In genomic region chr7:75596727-75597614, GRCh38 we compare ENCODE assay signal across 1 cellular context.
TF ChIP-seq lines count a peak whose summit lies in the region.

No MANE protein-coding gene starts in this region.

TF ChIP-seq in K562, 482 proteins besides CTCF, POLR2A, EP300 and RAD21 (continued from another document and continues in another):
- TF ChIP-seq, protein P1, sequence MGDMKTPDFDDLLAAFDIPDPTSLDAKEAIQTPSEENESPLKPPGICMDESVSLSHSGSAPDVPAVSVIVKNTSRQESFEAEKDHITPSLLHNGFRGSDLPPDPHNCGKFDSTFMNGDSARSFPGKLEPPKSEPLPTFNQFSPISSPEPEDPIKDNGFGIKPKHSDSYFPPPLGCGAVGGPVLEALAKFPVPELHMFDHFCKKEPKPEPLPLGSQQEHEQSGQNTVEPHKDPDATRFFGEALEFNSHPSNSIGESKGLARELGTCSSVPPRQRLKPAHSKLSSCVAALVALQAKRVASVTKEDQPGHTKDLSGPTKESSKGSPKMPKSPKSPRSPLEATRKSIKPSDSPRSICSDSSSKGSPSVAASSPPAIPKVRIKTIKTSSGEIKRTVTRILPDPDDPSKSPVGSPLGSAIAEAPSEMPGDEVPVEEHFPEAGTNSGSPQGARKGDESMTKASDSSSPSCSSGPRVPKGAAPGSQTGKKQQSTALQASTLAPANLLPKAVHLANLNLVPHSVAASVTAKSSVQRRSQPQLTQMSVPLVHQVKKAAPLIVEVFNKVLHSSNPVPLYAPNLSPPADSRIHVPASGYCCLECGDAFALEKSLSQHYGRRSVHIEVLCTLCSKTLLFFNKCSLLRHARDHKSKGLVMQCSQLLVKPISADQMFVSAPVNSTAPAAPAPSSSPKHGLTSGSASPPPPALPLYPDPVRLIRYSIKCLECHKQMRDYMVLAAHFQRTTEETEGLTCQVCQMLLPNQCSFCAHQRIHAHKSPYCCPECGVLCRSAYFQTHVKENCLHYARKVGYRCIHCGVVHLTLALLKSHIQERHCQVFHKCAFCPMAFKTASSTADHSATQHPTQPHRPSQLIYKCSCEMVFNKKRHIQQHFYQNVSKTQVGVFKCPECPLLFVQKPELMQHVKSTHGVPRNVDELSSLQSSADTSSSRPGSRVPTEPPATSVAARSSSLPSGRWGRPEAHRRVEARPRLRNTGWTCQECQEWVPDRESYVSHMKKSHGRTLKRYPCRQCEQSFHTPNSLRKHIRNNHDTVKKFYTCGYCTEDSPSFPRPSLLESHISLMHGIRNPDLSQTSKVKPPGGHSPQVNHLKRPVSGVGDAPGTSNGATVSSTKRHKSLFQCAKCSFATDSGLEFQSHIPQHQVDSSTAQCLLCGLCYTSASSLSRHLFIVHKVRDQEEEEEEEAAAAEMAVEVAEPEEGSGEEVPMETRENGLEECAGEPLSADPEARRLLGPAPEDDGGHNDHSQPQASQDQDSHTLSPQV (IDR thresholded peaks at IDR 0.05), result 0 out of 2 replicates have a peak, but pooled peaks have one; percentile 29
- TF ChIP-seq L3MBTL2 (IDR thresholded peaks at IDR 0.05) (peak; percentile 40; the same call in 1 of the 2 replicates), XRCC5 (IDR thresholded peaks at IDR 0.05; ENCODE audit: low read depth, low read length) (no peak), ZBTB8A (IDR thresholded peaks at IDR 0.05; ENCODE audit: partially characterized antibody) (no peak), ZC3H4 (CRISPR knock-in tag; IDR thresholded peaks at IDR 0.05; ENCODE audit: borderline replicate concordance) (no peak), ZNF175 (CRISPR knock-in tag; IDR thresholded peaks at IDR 0.05; ENCODE audit: low read depth) (peak; percentile 92), DPF2 (IDR thresholded peaks at IDR 0.05) (peak; percentile 68; the same call in 1 of the 2 replicates), ZNF639 (CRISPR knock-in tag; conservative IDR thresholded peaks at IDR 0.05 in 1 of 2, IDR thresholded peaks at IDR 0.05 in 1 of 2) (peak in 1 of 2 experiments; percentile 40; a peak in 1 of 4 replicates), ZBTB9 (CRISPR knock-in tag; IDR thresholded peaks at IDR 0.05) (0 out of 2 replicates have a peak, but pooled peaks have one; percentile 48), NR2C1 (IDR thresholded peaks at IDR 0.05) (no peak), NR2C1 (tag; IDR thresholded peaks at IDR 0.05) (peak; percentile 36; the same call in 1 of the 2 replicates), SAFB2 (IDR thresholded peaks at IDR 0.05; ENCODE audit: borderline replicate concordance, low read depth, low read length, severe bottlenecking) (no peak), NR2C2 (CRISPR knock-in tag; IDR thresholded peaks at IDR 0.05) (no peak), NR2C2 (tag; IDR thresholded peaks at IDR 0.05) (peak; percentile 60), FOXA3 (CRISPR knock-in tag; conservative IDR thresholded peaks at IDR 0.05 in 1 of 2, IDR thresholded peaks at IDR 0.05 in 1 of 2) (no peak), NFE2 (IDR thresholded peaks at IDR 0.05; ENCODE audit: low read depth) (0 out of 2 replicates have a peak, but pooled peaks have one; percentile 13), ATF1 (CRISPR knock-in tag; IDR thresholded peaks at IDR 0.05) (no peak), ATF1 (tag; IDR thresholded peaks at IDR 0.05) (no peak), ZBTB17 (CRISPR knock-in tag; IDR thresholded peaks at IDR 0.05) (0 out of 2 replicates have a peak, but pooled peaks have one; percentile 52), DIDO1 (tag; IDR thresholded peaks at IDR 0.05; ENCODE audit: low read depth) (no peak), FOS (IDR thresholded peaks at IDR 0.05; ENCODE audit: extremely low read depth, insufficient read length) (peak; percentile 14), SMARCA4 (IDR thresholded peaks at IDR 0.05) (peak; percentile 63; the same call in 1 of the 2 replicates), TEAD1 (CRISPR knock-in tag; IDR thresholded peaks at IDR 0.05) (peak in 1 of 2 experiments; percentile 60; a peak in 1 of 4 replicates), SRSF1 (IDR thresholded peaks at IDR 0.05; ENCODE audit: low read depth, low read length) (no peak), JUN (IDR thresholded peaks at IDR 0.05; ENCODE audit: borderline replicate concordance, low read depth, low read length) (0 out of 2 replicates have a peak, but pooled peaks have one; percentile 69), JUN (CRISPR knock-in tag; IDR thresholded peaks at IDR 0.05; ENCODE audit: borderline replicate concordance) (no peak), ZNF583 (CRISPR knock-in tag; IDR thresholded peaks at IDR 0.05) (peak; percentile 49; the same call in 1 of the 2 replicates), TBL1XR1 (IDR thresholded peaks at IDR 0.05; ENCODE audit: low read length in 2 of 2) (no peak), CTBP1 (IDR thresholded peaks at IDR 0.05; ENCODE audit: borderline replicate concordance) (peak; percentile 65), TOE1 (IDR thresholded peaks at IDR 0.05; ENCODE audit: borderline replicate concordance) (peak; percentile 29; the same call in 1 of the 2 replicates), TOE1 (CRISPR knock-in tag; IDR thresholded peaks at IDR 0.05; ENCODE audit: borderline replicate concordance, low read depth) (no peak), CBFA2T3 (IDR thresholded peaks at IDR 0.05) (peak; percentile 24; the same call in 1 of the 2 replicates), NFXL1 (CRISPR knock-in tag; IDR thresholded peaks at IDR 0.05) (no peak), GTF2F1 (IDR thresholded peaks at IDR 0.05; ENCODE audit: low read depth, low read length) (no peak), ZNF76 (CRISPR knock-in tag; IDR thresholded peaks at IDR 0.05; ENCODE audit: borderline replicate concordance) (peak; percentile 62; the same call in 1 of the 2 replicates), SMARCC2 (IDR thresholded peaks at IDR 0.05; ENCODE audit: low read depth) (peak; percentile 35; the same call in 1 of the 2 replicates), MAZ (CRISPR knock-in tag; conservative IDR thresholded peaks at IDR 0.05 in 1 of 2, IDR thresholded peaks at IDR 0.05 in 1 of 2) (0 out of 4 replicates have a peak, but pooled peaks have one; percentile 17 to 24), ETV1 (tag; conservative IDR thresholded peaks at IDR 0.05; ENCODE audit: low read depth) (0 out of 2 replicates have a peak, but pooled peaks have one; percentile 14), ZNF41 (CRISPR knock-in tag; conservative IDR thresholded peaks at IDR 0.05) (0 out of 2 replicates have a peak, but pooled peaks have one; percentile 59)
- TF ChIP-seq, protein P2, sequence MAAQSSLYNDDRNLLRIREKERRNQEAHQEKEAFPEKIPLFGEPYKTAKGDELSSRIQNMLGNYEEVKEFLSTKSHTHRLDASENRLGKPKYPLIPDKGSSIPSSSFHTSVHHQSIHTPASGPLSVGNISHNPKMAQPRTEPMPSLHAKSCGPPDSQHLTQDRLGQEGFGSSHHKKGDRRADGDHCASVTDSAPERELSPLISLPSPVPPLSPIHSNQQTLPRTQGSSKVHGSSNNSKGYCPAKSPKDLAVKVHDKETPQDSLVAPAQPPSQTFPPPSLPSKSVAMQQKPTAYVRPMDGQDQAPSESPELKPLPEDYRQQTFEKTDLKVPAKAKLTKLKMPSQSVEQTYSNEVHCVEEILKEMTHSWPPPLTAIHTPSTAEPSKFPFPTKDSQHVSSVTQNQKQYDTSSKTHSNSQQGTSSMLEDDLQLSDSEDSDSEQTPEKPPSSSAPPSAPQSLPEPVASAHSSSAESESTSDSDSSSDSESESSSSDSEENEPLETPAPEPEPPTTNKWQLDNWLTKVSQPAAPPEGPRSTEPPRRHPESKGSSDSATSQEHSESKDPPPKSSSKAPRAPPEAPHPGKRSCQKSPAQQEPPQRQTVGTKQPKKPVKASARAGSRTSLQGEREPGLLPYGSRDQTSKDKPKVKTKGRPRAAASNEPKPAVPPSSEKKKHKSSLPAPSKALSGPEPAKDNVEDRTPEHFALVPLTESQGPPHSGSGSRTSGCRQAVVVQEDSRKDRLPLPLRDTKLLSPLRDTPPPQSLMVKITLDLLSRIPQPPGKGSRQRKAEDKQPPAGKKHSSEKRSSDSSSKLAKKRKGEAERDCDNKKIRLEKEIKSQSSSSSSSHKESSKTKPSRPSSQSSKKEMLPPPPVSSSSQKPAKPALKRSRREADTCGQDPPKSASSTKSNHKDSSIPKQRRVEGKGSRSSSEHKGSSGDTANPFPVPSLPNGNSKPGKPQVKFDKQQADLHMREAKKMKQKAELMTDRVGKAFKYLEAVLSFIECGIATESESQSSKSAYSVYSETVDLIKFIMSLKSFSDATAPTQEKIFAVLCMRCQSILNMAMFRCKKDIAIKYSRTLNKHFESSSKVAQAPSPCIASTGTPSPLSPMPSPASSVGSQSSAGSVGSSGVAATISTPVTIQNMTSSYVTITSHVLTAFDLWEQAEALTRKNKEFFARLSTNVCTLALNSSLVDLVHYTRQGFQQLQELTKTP (IDR thresholded peaks at IDR 0.05; ENCODE audit: low read depth in 1 of 2, partially characterized antibody in 2 of 2), result peak in 1 of 2 experiments; percentile 19
- TF ChIP-seq, protein P3, sequence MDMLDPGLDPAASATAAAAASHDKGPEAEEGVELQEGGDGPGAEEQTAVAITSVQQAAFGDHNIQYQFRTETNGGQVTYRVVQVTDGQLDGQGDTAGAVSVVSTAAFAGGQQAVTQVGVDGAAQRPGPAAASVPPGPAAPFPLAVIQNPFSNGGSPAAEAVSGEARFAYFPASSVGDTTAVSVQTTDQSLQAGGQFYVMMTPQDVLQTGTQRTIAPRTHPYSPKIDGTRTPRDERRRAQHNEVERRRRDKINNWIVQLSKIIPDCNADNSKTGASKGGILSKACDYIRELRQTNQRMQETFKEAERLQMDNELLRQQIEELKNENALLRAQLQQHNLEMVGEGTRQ (CRISPR knock-in tag; IDR thresholded peaks at IDR 0.05), result peak; percentile 81
- TF ChIP-seq, protein P4, sequence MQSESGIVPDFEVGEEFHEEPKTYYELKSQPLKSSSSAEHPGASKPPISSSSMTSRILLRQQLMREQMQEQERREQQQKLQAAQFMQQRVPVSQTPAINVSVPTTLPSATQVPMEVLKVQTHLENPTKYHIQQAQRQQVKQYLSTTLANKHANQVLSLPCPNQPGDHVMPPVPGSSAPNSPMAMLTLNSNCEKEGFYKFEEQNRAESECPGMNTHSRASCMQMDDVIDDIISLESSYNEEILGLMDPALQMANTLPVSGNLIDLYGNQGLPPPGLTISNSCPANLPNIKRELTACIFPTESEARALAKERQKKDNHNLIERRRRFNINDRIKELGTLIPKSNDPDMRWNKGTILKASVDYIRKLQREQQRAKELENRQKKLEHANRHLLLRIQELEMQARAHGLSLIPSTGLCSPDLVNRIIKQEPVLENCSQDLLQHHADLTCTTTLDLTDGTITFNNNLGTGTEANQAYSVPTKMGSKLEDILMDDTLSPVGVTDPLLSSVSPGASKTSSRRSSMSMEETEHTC (IDR thresholded peaks at IDR 0.05), result peak; percentile 52; the same call in 1 of the 2 replicates
- TF ChIP-seq, protein P5, sequence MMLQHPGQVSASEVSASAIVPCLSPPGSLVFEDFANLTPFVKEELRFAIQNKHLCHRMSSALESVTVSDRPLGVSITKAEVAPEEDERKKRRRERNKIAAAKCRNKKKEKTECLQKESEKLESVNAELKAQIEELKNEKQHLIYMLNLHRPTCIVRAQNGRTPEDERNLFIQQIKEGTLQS (IDR thresholded peaks at IDR 0.05), result peak; percentile 82
- TF ChIP-seq, protein P5 (CRISPR knock-in tag; conservative IDR thresholded peaks at IDR 0.05), result no peak
- TF ChIP-seq, protein P6, sequence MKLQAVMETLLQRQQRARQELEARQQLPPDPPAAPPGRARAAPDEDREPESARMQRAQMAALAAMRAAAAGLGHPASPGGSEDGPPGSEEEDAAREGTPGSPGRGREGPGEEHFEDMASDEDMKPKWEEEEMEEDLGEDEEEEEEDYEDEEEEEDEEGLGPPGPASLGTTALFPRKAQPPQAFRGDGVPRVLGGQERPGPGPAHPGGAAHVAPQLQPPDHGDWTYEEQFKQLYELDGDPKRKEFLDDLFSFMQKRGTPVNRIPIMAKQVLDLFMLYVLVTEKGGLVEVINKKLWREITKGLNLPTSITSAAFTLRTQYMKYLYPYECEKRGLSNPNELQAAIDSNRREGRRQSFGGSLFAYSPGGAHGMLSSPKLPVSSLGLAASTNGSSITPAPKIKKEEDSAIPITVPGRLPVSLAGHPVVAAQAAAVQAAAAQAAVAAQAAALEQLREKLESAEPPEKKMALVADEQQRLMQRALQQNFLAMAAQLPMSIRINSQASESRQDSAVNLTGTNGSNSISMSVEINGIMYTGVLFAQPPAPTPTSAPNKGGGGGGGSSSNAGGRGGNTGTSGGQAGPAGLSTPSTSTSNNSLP (IDR thresholded peaks at IDR 0.05; ENCODE audit: borderline replicate concordance, low read depth, low read length), result 0 out of 2 replicates have a peak, but pooled peaks have one; percentile 18
